Comparison of ENCODE assay signal across 21 cellular contexts in genomic region chr4:53500552-53500951, GRCh38.
DNase-seq lines count a peak whose midpoint lies in the region; ATAC-seq, FAIRE-seq and TF ChIP-seq lines count a peak whose summit lies in the region.
"Had no signal": no experiment of that assay in that cellular context is flagged by ENCODE, and none has a peak within 500 bp of the region (broad histone marks: within the 10 kb centered on the region; RNA-seq: fewer than 3 reads in every experiment).

No MANE protein-coding gene starts in this region.

- no peak overlapping the region for H2AK5ac ChIP-seq in mesendoderm (ENCODE audit: low read length)

- no peak overlapping the region for H3K56ac ChIP-seq in mesendoderm (ENCODE audit: low read length)

- H3K9ac ChIP-seq in mesendoderm (ENCODE audit: low read length), result no peak overlapping the region

- H2BK120ac ChIP-seq in mesendoderm (ENCODE audit: low read depth, low read length), result no peak overlapping the region

- H3K4me3 ChIP-seq in retinal pigment epithelial cell (ENCODE audit: low read length), result no peak overlapping the region
- no peak overlapping the region for H3K4me3 ChIP-seq in mesendoderm (ENCODE audit: low read length)
- H3K4me3 ChIP-seq: GM23338 had no signal

- H3K23ac ChIP-seq in mesendoderm (ENCODE audit: low read length), result no peak overlapping the region

- TF ChIP-seq CTCF in retinal pigment epithelial cell (conservative IDR thresholded peaks at IDR 0.05; ENCODE audit: low read depth, low read length), result no peak

- FAIRE-seq in RCC 7860 (lab: Jason Lieb, UNC), result peak; percentile 85
- FAIRE-seq in HTR-8/SVneo (lab: Jason Lieb, UNC), result no peak
- FAIRE-seq: A204.1, D721Med, G401.6, GM12892, GM19239, H54 had no signal

- H3K36me3 ChIP-seq in mesendoderm (ENCODE audit: control insufficient read depth, insufficient read depth, low read length), result no peaks in the 10 kb centered on the region
- H3K36me3 ChIP-seq: BE2C had no signal

- no peak overlapping the region for H3K18ac ChIP-seq in mesendoderm (ENCODE audit: low read length)

- H4K8ac ChIP-seq in mesendoderm (ENCODE audit: low read depth, low read length), result no peak overlapping the region

- no peak overlapping the region for H3K27ac ChIP-seq in mesendoderm (ENCODE audit: low read depth, low read length)

- H3K4ac ChIP-seq in mesendoderm (ENCODE audit: low read depth, low read length), result no peak overlapping the region

- no peak overlapping the region for H3K4me2 ChIP-seq in mesendoderm (ENCODE audit: low read length)
- H3K4me2 ChIP-seq: GM23338 had no signal

- no peaks in the 10 kb centered on the region for H3K4me1 ChIP-seq in mesendoderm (ENCODE audit: control insufficient read depth, low read depth, low read length)
- H3K4me1 ChIP-seq: BE2C had no signal

- H2BK5ac ChIP-seq in mesendoderm (ENCODE audit: low read length), result no peak overlapping the region

- WGBS in mesendoderm (ENCODE audit: extremely low coverage, insufficient coverage, low lambda C conversion rate), result no CpG with 5 or more reads among the region's 2 CpGs

- H3K79me2 ChIP-seq in mesendoderm (ENCODE audit: control insufficient read depth, insufficient read depth, low read length), result no peaks in the 10 kb centered on the region

- no peak overlapping the region for H4K5ac ChIP-seq in mesendoderm (ENCODE audit: low read length)

- no peaks in the 10 kb centered on the region for H3K79me1 ChIP-seq in mesendoderm (ENCODE audit: low read length)

- no peaks in the 10 kb centered on the region for H3K27me3 ChIP-seq in mesendoderm (ENCODE audit: insufficient read depth, low read length, poor library complexity)
- H3K27me3 ChIP-seq: BE2C had no signal

- DNase-seq in RCC 7860 (ENCODE audit: low spot score), result no peak
- peak; percentile 33 for DNase-seq in kidney glomerular epithelial cell (lab: John Stamatoyannopoulos, UW)
- peak; percentile 21 for DNase-seq in mucosa of gallbladder (ENCODE audit: low spot score)
- peak; percentile 82 for DNase-seq in retinal pigment epithelial cell (ENCODE audit: low read depth)
- DNase-seq in HTR-8/SVneo (ENCODE audit: insufficient read length, low spot score), result no peak
- no peak for DNase-seq in activated CD4-positive, alpha-beta T cell treated with anti-CD3 and anti-CD28 coated beads, Interleukin-2, amount 50 U/mL, for 1 hour
- DNase-seq in mesendoderm, result no peak
- DNase-seq: ACHN; BE2C; C1 segment of cervical spinal cord; Caco-2; CD4-positive, CD25-positive, alpha-beta regulatory T cell; HCEC 1CT had no signal

- no peak for ATAC-seq in GM19035 (IDR thresholded peaks at IDR 0.05; ENCODE audit: unreplicated experiment)
- ATAC-seq: GM23338 had no signal

- H2BK15ac ChIP-seq in mesendoderm (replicated peaks; ENCODE audit: low read depth), result no peak overlapping the region

Comparison
In these comparisons a context has a peak if more than half of its experiments do, and no peak if none do; other contexts are left out.
1. DNase-seq: peak in kidney glomerular epithelial cell (single experiment), mucosa of gallbladder (single experiment) and retinal pigment epithelial cell (single experiment); none in RCC 7860 (single experiment), HTR-8/SVneo (single experiment), activated CD4-positive, alpha-beta T cell treated with anti-CD3 and anti-CD28 coated beads, Interleukin-2, amount 50 U/mL, for 1 hour (single experiment) and mesendoderm (single experiment).